1 cellular context compared by ENCODE assay signal in the genomic region with DNA sequence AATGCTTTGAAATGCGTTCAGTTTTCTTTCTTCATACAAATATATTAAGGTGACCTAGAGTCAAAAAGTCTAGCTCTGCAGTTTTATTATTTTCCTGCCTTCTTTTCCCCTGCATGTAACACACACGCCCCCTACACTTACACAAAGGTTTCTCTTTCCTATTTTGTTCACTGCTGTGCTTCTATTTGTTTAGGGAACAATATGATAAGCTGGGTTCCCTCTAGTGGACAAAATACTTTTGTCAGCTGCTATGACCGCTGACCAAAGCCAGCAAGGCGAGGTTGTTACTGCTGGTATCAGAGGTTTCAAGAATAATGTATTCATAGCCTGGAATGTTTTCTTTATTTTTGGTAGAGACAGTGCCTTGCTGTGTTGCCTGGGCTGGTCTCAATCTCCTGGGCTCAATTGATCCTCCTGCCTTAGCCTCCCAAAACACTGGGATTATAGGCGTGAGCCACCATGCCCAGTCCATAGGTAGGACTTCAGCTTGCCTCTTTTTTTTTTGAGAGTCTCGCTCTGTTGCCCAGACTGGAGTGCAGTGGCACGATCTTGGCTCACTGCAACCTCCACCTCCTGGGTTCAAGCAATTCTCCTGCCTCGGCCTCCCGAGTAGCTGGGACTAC.
TF ChIP-seq lines count a peak whose summit lies in the region.

No MANE protein-coding gene starts in this region.

TF ChIP-seq in liver, 16 proteins besides CTCF, POLR2A, EP300 and RAD21 (continued from another document):
- TF ChIP-seq, protein P1, sequence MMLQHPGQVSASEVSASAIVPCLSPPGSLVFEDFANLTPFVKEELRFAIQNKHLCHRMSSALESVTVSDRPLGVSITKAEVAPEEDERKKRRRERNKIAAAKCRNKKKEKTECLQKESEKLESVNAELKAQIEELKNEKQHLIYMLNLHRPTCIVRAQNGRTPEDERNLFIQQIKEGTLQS (IDR thresholded peaks at IDR 0.05) = no peak
- TF ChIP-seq FOXA2 (IDR thresholded peaks at IDR 0.05) = no peak
TF ChIP-seq in liver: peak in this region for 3.
